Comparison of ENCODE assay signal across 16 cellular contexts in genomic region chr3:100270218-100270588, GRCh38. TPM values are rescaled to one million over a fixed set of nuclear protein-coding genes. Genes with fewer than 3 reads are reported as not detected.
DNase-seq lines count a peak whose midpoint lies in the region; ATAC-seq and TF ChIP-seq lines count a peak whose summit lies in the region.
"Had no signal": no experiment of that assay in that cellular context is flagged by ENCODE, and none has a peak within 500 bp of the region (broad histone marks: within the 10 kb centered on the region; RNA-seq: fewer than 3 reads in every experiment).

No MANE protein-coding gene starts in this region.

- H3K36me3 ChIP-seq in ACC112 (ENCODE audit: insufficient read depth, low read length) (no peaks in the 10 kb centered on the region), GM23248 (ENCODE audit: low read depth) (no peaks in the 10 kb centered on the region; the same call in 1 of the 2 replicates)
- H3K36me3 ChIP-seq: cardiac muscle cell, HAP-1, left ventricle myocardium inferior, prostate gland had no signal

- H3K27me3 Mint-ChIP-seq in WTC11 (ENCODE audit: low read depth) (no peaks in the 10 kb centered on the region), glutamatergic neuron (ENCODE audit: unreplicated experiment) (peaks cover 3% of the 10 kb centered on the region)

- H3K4me1 Mint-ChIP-seq in WTC11 = peaks cover 49% of the 10 kb centered on the region
- H3K4me1 Mint-ChIP-seq in glutamatergic neuron (ENCODE audit: low read depth, unreplicated experiment) = peaks cover 28% of the 10 kb centered on the region

- CTCF ChIA-PET in WTC11 (lab: Charles Lee) = interaction anchor here (1.3 kb wide), 1 partner anchor 438 kb away, joined by 6 read pairs; no protein-coding TSS in a partner anchor

- ATAC-seq in WTC11 = 0 out of 2 replicates have a peak, but pooled peaks have one; percentile 16
- ATAC-seq in GM18873 (IDR thresholded peaks at IDR 0.05; ENCODE audit: low FRiP score, unreplicated experiment) = no peak
- ATAC-seq in HG03378 (IDR thresholded peaks at IDR 0.05; ENCODE audit: unreplicated experiment) = no peak

- H3K9me3 Mint-ChIP-seq in WTC11 (no peaks in the 10 kb centered on the region), glutamatergic neuron (ENCODE audit: unreplicated experiment) (no peaks in the 10 kb centered on the region)

- WGBS in GM23248 (ENCODE audit: low coverage in 1 of 2, low lambda C conversion rate in 2 of 2, missing lambda C conversion rate in 2 of 2), 2 experiments = 37 to 54% methylated on average over 2 of the region's 2 CpGs

- H3K27ac ChIP-seq in ACC112 (ENCODE audit: low read depth, low read length) (peak overlapping the region; percentile 73), GM23248 (peak overlapping the region; percentile 88)
- H3K27ac ChIP-seq: cardiac muscle cell, left ventricle myocardium inferior, prostate gland had no signal

- no peaks in the 10 kb centered on the region for H3K9me3 ChIP-seq in GM23248 (ENCODE audit: low read depth)
- H3K9me3 ChIP-seq: HAP-1, left ventricle myocardium inferior, prostate gland had no signal

- DNase-seq in GM23248 = no peak
- no peak for DNase-seq in WTC11 (ENCODE audit: low spot score)
- no peak for DNase-seq in glutamatergic neuron
- DNase-seq in C1 segment of cervical spinal cord (lab: John Stamatoyannopoulos, UW) = no peak
- DNase-seq in HK-2 (ENCODE audit: unreplicated experiment) = no peak
- DNase-seq: effector CD8-positive, alpha-beta T cell; left ventricle myocardium inferior; NCI-H1417; Right ventricle myocardium superior; substantia nigra had no signal

- H3K4me3 Mint-ChIP-seq in WTC11 (no peak overlapping the region), glutamatergic neuron (ENCODE audit: unreplicated experiment) (peak overlapping the region; percentile 9)

- H3K27me3 ChIP-seq in ACC112 (ENCODE audit: insufficient read depth, low read length) (no peaks in the 10 kb centered on the region), GM23248 (replicated peaks; ENCODE audit: insufficient read depth) (no peaks in the 10 kb centered on the region)
- H3K27me3 ChIP-seq: cardiac muscle cell had no signal

- POLR2A ChIA-PET in WTC11 (lab: Charles Lee) = no interaction called here

- H3K36me3 Mint-ChIP-seq in WTC11 (no peaks in the 10 kb centered on the region), glutamatergic neuron (ENCODE audit: unreplicated experiment) (no peaks in the 10 kb centered on the region)

- H4K20me1 ChIP-seq in GM23248 (ENCODE audit: insufficient read depth) = 0 out of 2 replicates have a peak, but pooled peaks cover 2% of the 10 kb centered on the region

- no peaks in the 10 kb centered on the region for H3K9me2 ChIP-seq in GM23248 (ENCODE audit: insufficient read depth)

- H3K27ac Mint-ChIP-seq in WTC11 (peak overlapping the region; percentile 14; the same call in 1 of the 2 replicates), glutamatergic neuron (ENCODE audit: unreplicated experiment) (no peak overlapping the region)

- H3K4me3 ChIP-seq in ACC112 (ENCODE audit: low read depth, low read length) = peak overlapping the region; percentile 18
- H3K4me3 ChIP-seq in GM23248 = peak overlapping the region; percentile 51
- H3K4me3 ChIP-seq: cardiac muscle cell, HAP-1, left ventricle myocardium inferior, prostate gland had no signal

- H2AFZ ChIP-seq in ACC112 (ENCODE audit: low read length, unreplicated experiment) (no peak overlapping the region), GM23248 (no peak overlapping the region)

- peaks cover 45% of the 10 kb centered on the region for H3K4me1 ChIP-seq in ACC112 (ENCODE audit: control insufficient read depth, insufficient read depth, low read length, unreplicated experiment)
- peaks cover 60% of the 10 kb centered on the region for H3K4me1 ChIP-seq in GM23248 (ENCODE audit: insufficient read depth)
- H3K4me1 ChIP-seq: prostate gland had no signal

- TF ChIP-seq CTCF in WTC11 (IDR thresholded peaks at IDR 0.05) (no peak), glutamatergic neuron (IDR thresholded peaks at IDR 0.05; ENCODE audit: partially characterized antibody, unreplicated experiment) (no peak)

- H3K4me2 ChIP-seq in GM23248 (ENCODE audit: unreplicated experiment) = peak overlapping the region; percentile 70

- H3K79me2 ChIP-seq in ACC112 (ENCODE audit: control insufficient read depth, insufficient read depth, low read length, unreplicated experiment) (peaks cover 78% of the 10 kb centered on the region), GM23248 (ENCODE audit: insufficient read depth) (peaks cover 93% of the 10 kb centered on the region)

- H3F3A ChIP-seq in GM23248 (ENCODE audit: insufficient read depth) = peaks cover 46% of the 10 kb centered on the region

- H3K9ac ChIP-seq in GM23248 = peak overlapping the region; percentile 41; the same call in 1 of the 2 replicates

- in situ Hi-C loops in GM23248 (cut with MboI) = no loop called here

TF ChIP-seq in WTC11, 78 proteins besides CTCF, POLR2A, EP300 and RAD21 (continues in another document):
- TF ChIP-seq ZNF121 (CRISPR knock-in tag; IDR thresholded peaks at IDR 0.05) = no peak
- TF ChIP-seq ZNF396 (CRISPR knock-in tag; IDR thresholded peaks at IDR 0.05; ENCODE audit: borderline replicate concordance) = no peak
- TF ChIP-seq USF1 (CRISPR knock-in tag; IDR thresholded peaks at IDR 0.05) = no peak
- no peak for TF ChIP-seq SMAD4 (CRISPR knock-in tag; IDR thresholded peaks at IDR 0.05)
- TF ChIP-seq NR3C1 (CRISPR knock-in tag; conservative IDR thresholded peaks at IDR 0.05; ENCODE audit: low read depth) = no peak
- no peak for TF ChIP-seq ARID4B (CRISPR knock-in tag; IDR thresholded peaks at IDR 0.05; ENCODE audit: borderline replicate concordance)
- no peak for TF ChIP-seq ATF6 (CRISPR knock-in tag; IDR thresholded peaks at IDR 0.05)

RNA-seq across cellular contexts. Expression of gene TBC1D23, which starts 9.4 kb away (rescaled TPM):
- 82.5 and 103 TPM in 2 replicates for total RNA-seq in GM23248 (2014; rRNA removed; shearing (Covaris generic))
- polyA plus RNA-seq in GM23248 (2016; fragmentation: Nextera tagmentation; extraction: Ambion mirVana) = 53.0 and 54.1 TPM in 2 replicates
- 45.0 to 73.6 TPM (median 46.3 TPM) in 3 replicates for total RNA-seq in WTC11 (2021)
- 33.2 TPM for total RNA-seq in glutamatergic neuron (ENCODE audit: unreplicated experiment)
